ENCODE assay signal across 9 cellular contexts in the genomic region with DNA sequence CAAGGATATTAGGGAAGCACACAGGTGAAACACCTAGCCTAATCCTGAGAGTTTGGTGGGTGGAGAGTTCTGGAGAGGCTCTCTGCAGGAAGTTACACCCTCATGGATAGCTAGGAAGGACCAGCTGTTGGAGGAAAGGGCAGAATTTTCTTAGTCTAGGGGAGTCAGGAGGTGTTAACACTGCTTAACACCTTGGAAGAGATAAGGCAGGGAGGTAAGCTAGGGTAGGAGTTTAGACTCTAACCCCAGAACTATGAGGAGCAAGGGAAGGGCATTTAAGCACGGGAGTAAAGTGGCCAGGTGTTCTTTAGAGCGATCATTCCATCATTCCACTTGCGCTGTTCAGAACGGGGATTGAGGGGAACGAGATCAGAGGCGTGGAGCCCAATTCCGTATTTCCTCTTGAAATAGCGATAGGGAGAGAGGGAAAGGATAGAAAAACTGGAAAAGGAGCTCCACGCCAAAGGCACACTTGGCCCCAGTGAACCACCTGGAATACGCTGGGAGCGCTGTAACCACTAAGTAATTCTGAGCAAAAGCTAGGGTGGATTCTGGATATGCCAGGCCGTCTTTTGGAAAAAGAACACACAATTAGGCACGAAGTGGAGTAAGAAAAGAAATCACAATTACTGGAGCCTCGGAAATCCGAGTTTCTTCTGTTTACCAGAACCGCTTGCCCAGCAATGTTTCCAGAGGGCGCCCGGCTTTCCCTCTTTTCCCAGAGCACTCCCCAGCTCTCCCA. TPM values are rescaled to one million over a fixed set of nuclear protein-coding genes. Genes with fewer than 3 reads are reported as not detected.
DNase-seq lines count a peak whose midpoint lies in the region; FAIRE-seq and TF ChIP-seq lines count a peak whose summit lies in the region.
"Had no signal": no experiment of that assay in that cellular context is flagged by ENCODE, and none has a peak within 500 bp of the region (broad histone marks: within the 10 kb centered on the region; RNA-seq: fewer than 3 reads in every experiment).

No MANE protein-coding gene starts in this region.

- H3K4me3 ChIP-seq in skeletal muscle satellite cell (ENCODE audit: low read length) = peak overlapping the region; percentile 72
- H3K4me3 ChIP-seq in thyroid gland (replicated peaks in 1 of 3) = peak overlapping the region in 1 of 3 donors; percentile 45

- peaks cover 12% of the 10 kb centered on the region for H3K4me1 Mint-ChIP-seq in glutamatergic neuron (ENCODE audit: low read depth, unreplicated experiment)

- 0 out of 2 replicates have a peak, but pooled peaks have one; percentile 25 for TF ChIP-seq CTCF in VCaP (conservative IDR thresholded peaks at IDR 0.05)
- no peak for TF ChIP-seq CTCF in glutamatergic neuron (IDR thresholded peaks at IDR 0.05; ENCODE audit: partially characterized antibody, unreplicated experiment)
- no peak for TF ChIP-seq CTCF in thyroid gland (IDR thresholded peaks at IDR 0.05)

- H3K9me3 ChIP-seq in skeletal muscle satellite cell (replicated peaks; ENCODE audit: low read length) (no peaks in the 10 kb centered on the region), thyroid gland (no peaks in the 10 kb centered on the region)

- intact Hi-C loops in thyroid gland (cut with DNase I) = no loop called here

- peak overlapping the region; percentile 90 for H3K4me2 ChIP-seq in skeletal muscle satellite cell (ENCODE audit: low read length)

- H3K27ac ChIP-seq in VCaP (peak overlapping the region; percentile 85), thyroid gland (no peak overlapping the region)

- H3K36me3 ChIP-seq in skeletal muscle satellite cell (ENCODE audit: insufficient read depth, low read length) = no peaks in the 10 kb centered on the region
- H3K36me3 ChIP-seq in thyroid gland = no peaks in the 10 kb centered on the region

- no peak for FAIRE-seq in GM19239 (lab: Jason Lieb, UNC)
- FAIRE-seq: A204.1 had no signal

- TF ChIP-seq POLR2A in thyroid gland (IDR thresholded peaks at IDR 0.05) = no peak

- DNase-seq in DMS79 treated with DMSO at 0.1 percent for 48 hours (lab: John Stamatoyannopoulos, UW) = peak; percentile 55
- DNase-seq in DMS79 (lab: John Stamatoyannopoulos, UW) = no peak
- no peak for DNase-seq in glutamatergic neuron
- DNase-seq in GM19239 (ENCODE audit: insufficient read length, low spot score) = no peak
- no peak for DNase-seq in foreskin melanocyte
- DNase-seq in thyroid gland = no peak

- H3K27me3 ChIP-seq in skeletal muscle satellite cell (ENCODE audit: control insufficient read depth, insufficient read depth, low read length) (peaks cover 38% of the 10 kb centered on the region), thyroid gland (no peaks in the 10 kb centered on the region)

- peak overlapping the region; percentile 92 for H3K4me3 Mint-ChIP-seq in glutamatergic neuron (ENCODE audit: unreplicated experiment)

- peaks cover 25% of the 10 kb centered on the region for H3K27me3 Mint-ChIP-seq in glutamatergic neuron (ENCODE audit: unreplicated experiment)

- H3K4me1 ChIP-seq in skeletal muscle satellite cell (ENCODE audit: control insufficient read depth, insufficient read depth, low read length) (peaks cover 12% of the 10 kb centered on the region), thyroid gland (peaks cover 24 to 25% of the 10 kb centered on the region in 2 donors)

- H3K9ac ChIP-seq in skeletal muscle satellite cell (ENCODE audit: low read depth, low read length) = peak overlapping the region; percentile 29

- peaks cover 8% of the 10 kb centered on the region for H3K9me3 Mint-ChIP-seq in glutamatergic neuron (ENCODE audit: unreplicated experiment)

- no peak overlapping the region for H3K27ac Mint-ChIP-seq in glutamatergic neuron (ENCODE audit: unreplicated experiment)

- no peaks in the 10 kb centered on the region for H3K36me3 Mint-ChIP-seq in glutamatergic neuron (ENCODE audit: unreplicated experiment)

- 22 to 36% methylated on average over 18 of the region's 18 CpGs for WGBS in thyroid gland, 2 donors

RNA-seq across cellular contexts. Expression of a gene that starts 1.5 kb away (rescaled TPM):
- total RNA-seq in glutamatergic neuron (ENCODE audit: unreplicated experiment) = 22.5 TPM
- 7.4 and 9.9 TPM in 2 replicates for total RNA-seq in skeletal muscle satellite cell (2012; rRNA removed)
- total RNA-seq in thyroid gland = 10 to 100 TPM; 15.1 to 30.0 (median 15.6) TPM
